ENCODE assay signal across 12 cellular contexts in the genomic region with DNA sequence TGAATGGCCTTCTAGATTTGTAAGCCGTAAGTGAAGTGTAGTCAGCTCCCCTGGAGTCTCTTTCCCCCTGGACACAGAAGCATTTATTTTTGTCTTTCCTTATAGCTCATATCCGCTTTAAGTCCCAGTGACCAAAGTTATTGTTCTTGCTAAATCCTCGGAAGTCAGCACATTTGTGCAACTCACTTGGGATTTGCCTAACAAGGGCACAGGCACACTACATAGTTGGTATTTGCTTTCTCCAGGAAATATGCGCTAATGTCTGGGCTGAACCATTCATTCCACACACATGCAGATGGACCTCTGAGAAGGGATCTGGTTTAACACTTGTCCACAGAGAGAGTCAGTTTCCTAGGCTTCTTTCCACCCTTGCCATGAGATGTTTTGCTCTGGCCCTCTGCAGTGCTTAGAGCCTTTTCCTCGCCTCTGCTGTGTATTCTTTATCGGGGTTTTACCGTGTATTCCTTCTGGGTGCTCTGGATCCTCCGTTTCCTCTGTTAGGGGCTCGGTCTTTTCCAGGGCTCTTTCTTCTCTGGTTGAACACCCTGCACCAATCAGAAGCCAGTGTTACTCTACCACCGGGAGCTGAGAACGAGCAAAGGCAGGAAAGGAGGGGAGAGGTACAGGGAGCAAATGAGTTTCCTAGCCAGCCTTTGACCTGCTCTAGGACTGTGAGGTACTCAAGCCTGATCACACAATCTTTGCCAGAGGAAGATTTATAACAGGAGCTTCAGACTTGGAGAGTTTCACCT.
DNase-seq lines count a peak whose midpoint lies in the region; ATAC-seq and TF ChIP-seq lines count a peak whose summit lies in the region.
"Had no signal": no experiment of that assay in that cellular context is flagged by ENCODE, and none has a peak within 500 bp of the region (broad histone marks: within the 10 kb centered on the region; RNA-seq: fewer than 3 reads in every experiment).

No MANE protein-coding gene starts in this region.

- H3K27ac Mint-ChIP-seq in activated naive CD8-positive, alpha-beta T cell treated with anti-CD3 and anti-CD28 coated beads, Interleukin-2, amount 50 U/mL, for 24 hours = no peak overlapping the region
- no peak overlapping the region for H3K27ac Mint-ChIP-seq in activated CD4-positive, alpha-beta T cell treated with anti-CD3 and anti-CD28 coated beads, Interleukin-2, amount 10 ng/mL, durations not matched to agents 7 days and 5 days
- H3K27ac Mint-ChIP-seq: activated CD4-positive, alpha-beta memory T cell treated with anti-CD3 and anti-CD28 coated beads for 36 hours had no signal

- H3K4me1 ChIP-seq in adipocyte (ENCODE audit: control insufficient read depth, insufficient read depth, low read length) (peaks cover 41% of the 10 kb centered on the region), heart right ventricle (peaks cover 23 to 75% (median 65%) of the 10 kb centered on the region in 9 donors), parathyroid adenoma (no peaks in the 10 kb centered on the region)

- H3K4me3 Mint-ChIP-seq in activated naive CD8-positive, alpha-beta T cell treated with anti-CD3 and anti-CD28 coated beads, Interleukin-2, amount 50 U/mL, for 24 hours = no peak overlapping the region
- no peak overlapping the region for H3K4me3 Mint-ChIP-seq in activated CD4-positive, alpha-beta T cell treated with anti-CD3 and anti-CD28 coated beads, Interleukin-2, amount 10 ng/mL, durations not matched to agents 7 days and 5 days
- H3K4me3 Mint-ChIP-seq: activated CD4-positive, alpha-beta memory T cell treated with anti-CD3 and anti-CD28 coated beads for 36 hours had no signal

- peak overlapping the region; percentile 84 to 98 (median 92) for H3K27ac ChIP-seq in heart right ventricle
- H3K27ac ChIP-seq in parathyroid adenoma = peak overlapping the region; percentile 80

- H3K4me3 ChIP-seq in AG04449 (ENCODE audit: low read depth, low read length) (no peak overlapping the region), adipocyte (ENCODE audit: low read length) (no peak overlapping the region), heart right ventricle (no peak overlapping the region), parathyroid adenoma (ENCODE audit: low read depth, low read length) (no peak overlapping the region)

- POLR2A ChIA-PET in AG04449 (lab: Yijun Ruan, JAX) = no interaction called here
- POLR2A ChIA-PET in activated CD4-positive, alpha-beta T cell treated with anti-CD3 and anti-CD28 coated beads, Interleukin-2, amount 10 ng/mL, durations not matched to agents 7 days and 5 days (lab: Charles Lee) = no interaction called here

- H3K9me3 ChIP-seq in adipocyte (ENCODE audit: control insufficient read depth, low read length) = no peaks in the 10 kb centered on the region
- H3K9me3 ChIP-seq in heart right ventricle = no peaks in the 10 kb centered on the region
- H3K9me3 ChIP-seq in parathyroid adenoma (ENCODE audit: control insufficient read depth, low read length) = no peaks in the 10 kb centered on the region

- no peaks in the 10 kb centered on the region for H3K27me3 ChIP-seq in adipocyte (replicated peaks; ENCODE audit: control insufficient read depth, insufficient read depth, low read length)
- H3K27me3 ChIP-seq in heart right ventricle = peaks cover 0 to 5% (median 0%) of the 10 kb centered on the region in 7 donors
- no peaks in the 10 kb centered on the region for H3K27me3 ChIP-seq in parathyroid adenoma (ENCODE audit: control insufficient read depth, insufficient read depth, low read length)

- ATAC-seq in heart right ventricle = peak; percentile 40 to 66 (median 62)
- no peak for ATAC-seq in activated naive CD8-positive, alpha-beta T cell treated with anti-CD3 and anti-CD28 coated beads, Interleukin-2, amount 50 U/mL, for 24 hours

- H3K4me2 ChIP-seq in parathyroid adenoma (ENCODE audit: low read length) = no peak overlapping the region

- H2AFZ ChIP-seq in parathyroid adenoma = no peak overlapping the region

- CTCF ChIA-PET in AG04449 (lab: Yijun Ruan, JAX) = interaction anchor here (19.3 to 32.8 kb wide), 3 partner anchors 10 to 285 kb away, joined by 362 to 1945 read pairs (median 726); no protein-coding TSS in a partner anchor
- CTCF ChIA-PET in activated CD4-positive, alpha-beta T cell treated with anti-CD3 and anti-CD28 coated beads, Interleukin-2, amount 10 ng/mL, durations not matched to agents 7 days and 5 days (lab: Charles Lee) = interaction anchor here (1.4 kb wide), 1 partner anchor 12 kb away, joined by 4 read pairs; no protein-coding TSS in a partner anchor

- H3K27me3 Mint-ChIP-seq in activated naive CD8-positive, alpha-beta T cell treated with anti-CD3 and anti-CD28 coated beads, Interleukin-2, amount 50 U/mL, for 24 hours = peaks cover 11% of the 10 kb centered on the region
- peaks cover 2% of the 10 kb centered on the region for H3K27me3 Mint-ChIP-seq in activated CD4-positive, alpha-beta T cell treated with anti-CD3 and anti-CD28 coated beads, Interleukin-2, amount 10 ng/mL, durations not matched to agents 7 days and 5 days

- 51% methylated on average over 11 of the region's 11 CpGs for WGBS in heart right ventricle, 2 donors

- no peaks in the 10 kb centered on the region for H3K9me3 Mint-ChIP-seq in activated naive CD8-positive, alpha-beta T cell treated with anti-CD3 and anti-CD28 coated beads, Interleukin-2, amount 50 U/mL, for 24 hours
- H3K9me3 Mint-ChIP-seq in activated CD4-positive, alpha-beta T cell treated with anti-CD3 and anti-CD28 coated beads, Interleukin-2, amount 10 ng/mL, durations not matched to agents 7 days and 5 days = no peaks in the 10 kb centered on the region
- H3K9me3 Mint-ChIP-seq: activated CD4-positive, alpha-beta memory T cell treated with anti-CD3 and anti-CD28 coated beads for 36 hours had no signal

- TF ChIP-seq CTCF in AG04449 (IDR thresholded peaks at IDR 0.05; ENCODE audit: insufficient read depth, low read length, missing control alignments) = no peak
- no peak for TF ChIP-seq CTCF in heart right ventricle (IDR thresholded peaks at IDR 0.05)
- TF ChIP-seq CTCF in parathyroid adenoma (IDR thresholded peaks at IDR 0.05) = no peak

- H3K36me3 ChIP-seq in adipocyte (ENCODE audit: control insufficient read depth, insufficient read depth, low read length, severe bottlenecking) (no peaks in the 10 kb centered on the region), heart right ventricle (no peaks in the 10 kb centered on the region), parathyroid adenoma (ENCODE audit: control insufficient read depth, insufficient read depth, low read length) (no peaks in the 10 kb centered on the region)

- H3K9ac ChIP-seq in adipocyte (ENCODE audit: low read length) (peak overlapping the region; percentile 65), parathyroid adenoma (no peak overlapping the region)

- peaks cover 4% of the 10 kb centered on the region for H3K4me1 Mint-ChIP-seq in activated naive CD8-positive, alpha-beta T cell treated with anti-CD3 and anti-CD28 coated beads, Interleukin-2, amount 50 U/mL, for 24 hours
- H3K4me1 Mint-ChIP-seq in activated CD4-positive, alpha-beta T cell treated with anti-CD3 and anti-CD28 coated beads, Interleukin-2, amount 10 ng/mL, durations not matched to agents 7 days and 5 days = peaks cover 5% of the 10 kb centered on the region

- intact Hi-C loops in heart right ventricle (cut with DNase I) = loop anchor here in 7 of 10 donors (5.0 kb wide), 4 partner anchors 189 to 289 kb away; partner anchors contain the start of gene ARHGAP29 (in 3 of the 7)

- no peaks in the 10 kb centered on the region for H3K79me2 ChIP-seq in parathyroid adenoma

- DNase-seq in AG04449 (ENCODE audit: low read depth, low spot score) (peak; percentile 72), adipocyte (ENCODE audit: low read depth) (no peak), heart right ventricle (peak in 1 of 2 donors; percentile 62), GM19238 (ENCODE audit: insufficient read length, low spot score) (no peak), activated gamma-delta T cell treated with Interleukin-2 at 50 U/mL for 16 hours (no peak)
- no peak for DNase-seq in activated naive CD8-positive, alpha-beta T cell treated with anti-CD3 and anti-CD28 coated beads, Interleukin-2, amount 50 U/mL, for 24 hours
- DNase-seq in activated CD4-positive, alpha-beta T cell treated with anti-CD3 and anti-CD28 coated beads, Interleukin-2, amount 10 ng/mL, durations not matched to agents 7 days and 5 days = no peak
- DNase-seq: ACHN; activated CD4-positive, alpha-beta memory T cell treated with anti-CD3 and anti-CD28 coated beads for 36 hours; hypothalamus; NCI-H2227 treated with DMSO at 0.1 percent for 48 hours had no signal

- no peaks in the 10 kb centered on the region for H3K36me3 Mint-ChIP-seq in activated naive CD8-positive, alpha-beta T cell treated with anti-CD3 and anti-CD28 coated beads, Interleukin-2, amount 50 U/mL, for 24 hours (ENCODE audit: low read depth)
- H3K36me3 Mint-ChIP-seq in activated CD4-positive, alpha-beta T cell treated with anti-CD3 and anti-CD28 coated beads, Interleukin-2, amount 10 ng/mL, durations not matched to agents 7 days and 5 days (ENCODE audit: low read depth) = no peaks in the 10 kb centered on the region
- H3K36me3 Mint-ChIP-seq: activated CD4-positive, alpha-beta memory T cell treated with anti-CD3 and anti-CD28 coated beads for 36 hours had no signal
